ENCODE assay signal across 8 cellular contexts in genomic region chrX:53071604-53072417, GRCh38. TPM values are rescaled to one million over a fixed set of nuclear protein-coding genes. Genes with fewer than 3 reads are reported as not detected.
A peak's percentile ranks its signal among the peaks of the same experiment; 100 is the strongest.
DNase-seq lines count a peak whose midpoint lies in the region; ATAC-seq, FAIRE-seq and TF ChIP-seq lines count a peak whose summit lies in the region.

No MANE protein-coding gene starts in this region.

- no peaks in the 10 kb centered on the region for H3K27me3 Mint-ChIP-seq in CD8-positive, alpha-beta T cell (ENCODE audit: low read depth)
- no peaks in the 10 kb centered on the region for H3K27me3 Mint-ChIP-seq in activated CD8-positive, alpha-beta T cell treated with anti-CD3 and anti-CD28 coated beads for 36 hours

- peak; percentile 68 for TF ChIP-seq CTCF in CD8-positive, alpha-beta T cell (IDR thresholded peaks at IDR 0.05)
- peak; percentile 59 for TF ChIP-seq CTCF in activated CD8-positive, alpha-beta T cell treated with anti-CD3 and anti-CD28 coated beads for 36 hours (IDR thresholded peaks at IDR 0.05)
- peak; percentile 30 to 73 (median 61) for TF ChIP-seq CTCF in H1 (IDR thresholded peaks at IDR 0.05; ENCODE audit: control extremely low read depth in 1 of 3, insufficient read depth in 1 of 3, low read depth in 1 of 3, low read length in 3 of 3)

- no peak overlapping the region for H3K56ac ChIP-seq in H1 (replicated peaks; ENCODE audit: insufficient read length, low read depth, low read length)

- no peak overlapping the region for H2BK20ac ChIP-seq in H1 (ENCODE audit: low read length)

- H3K18ac ChIP-seq in H1 (ENCODE audit: extremely low read depth, low read length): no peak overlapping the region

- POLR2A ChIA-PET in CD8-positive, alpha-beta T cell (lab: Charles Lee): interaction anchor here (1.0 to 2.8 kb wide), 4 partner anchors 11 to 152 kb away, joined by 4 to 42 read pairs (median 7); partner anchors contain the start of gene TSPYL2
- POLR2A ChIA-PET in activated CD8-positive, alpha-beta T cell treated with anti-CD3 and anti-CD28 coated beads for 36 hours (lab: Charles Lee): interaction anchor here (0.9 to 1.0 kb wide), 4 partner anchors 10 to 120 kb away, joined by 3 to 7 read pairs (median 4); partner anchors contain the start of gene TSPYL2
- POLR2A ChIA-PET in H1 (lab: Charles Lee; ENCODE audit: partially characterized antibody): interaction anchor here (2.0 kb wide), 1 partner anchor 10 kb away, joined by 12 read pairs; the partner anchor contains the start of gene TSPYL2

- CTCF ChIA-PET in CD8-positive, alpha-beta T cell (lab: Charles Lee): interaction anchor here (0.7 to 2.8 kb wide), 8 partner anchors 10 to 76 kb away, joined by 3 to 20 read pairs (median 4); partner anchors contain the start of gene TSPYL2
- CTCF ChIA-PET in activated CD8-positive, alpha-beta T cell treated with anti-CD3 and anti-CD28 coated beads for 36 hours (lab: Charles Lee): interaction anchor here (0.8 to 2.1 kb wide), 8 partner anchors 10 to 117 kb away, joined by 3 to 20 read pairs (median 4); partner anchors contain the start of genes KANTR and TSPYL2
- CTCF ChIA-PET in H1 (lab: Charles Lee; ENCODE audit: partially characterized antibody): interaction anchor here (0.7 to 1.6 kb wide), 10 partner anchors 15 to 1579 kb away, joined by 3 to 7 read pairs (median 3); no protein-coding TSS in a partner anchor

- 11% methylated on average over 28 of the region's 31 CpGs; no CpG with 5 or more reads in 1 of the 2 experiments for WGBS in H1 (ENCODE audit: extremely low coverage in 1 of 2, insufficient coverage in 1 of 2, insufficient read length in 1 of 2, insufficient replicate concordance in 2 of 2, low coverage in 1 of 2, low lambda C conversion rate in 2 of 2, missing lambda C conversion rate in 1 of 2), 2 experiments

- H2AK5ac ChIP-seq in H1 (ENCODE audit: low read depth, low read length): no peak overlapping the region

- H2BK12ac ChIP-seq in H1 (ENCODE audit: low read depth, low read length): no peak overlapping the region

- no peak overlapping the region for H2BK120ac ChIP-seq in H1 (replicated peaks; ENCODE audit: low read depth, low read length)

- H3K9me3 Mint-ChIP-seq in CD8-positive, alpha-beta T cell: no peaks in the 10 kb centered on the region
- H3K9me3 Mint-ChIP-seq in activated CD8-positive, alpha-beta T cell treated with anti-CD3 and anti-CD28 coated beads for 36 hours: no peaks in the 10 kb centered on the region

- DNase-seq in CD8-positive, alpha-beta T cell: peak in 6 of 7 experiments; percentile 50 to 82 (median 66)
- peak; percentile 53 for DNase-seq in GM19238 (ENCODE audit: insufficient read length, low spot score)
- peak; percentile 69 for DNase-seq in NCI-H510A (lab: John Stamatoyannopoulos, UW)
- DNase-seq in activated CD8-positive, alpha-beta T cell treated with anti-CD3 and anti-CD28 coated beads for 36 hours: peak; percentile 74
- DNase-seq in H1 (ENCODE audit: low read depth in 1 of 2, low spot score in 2 of 2): no peak
- peak; percentile 73 for DNase-seq in midbrain (lab: John Stamatoyannopoulos, UW)
- DNase-seq in stimulated activated naive CD8-positive, alpha-beta T cell treated with anti-CD3 and anti-CD28 coated beads, Interleukin-15, Interleukin-2, amounts not matched to agents 100 U/mL and 50 U/mL, for 24 hours: peak; percentile 49

- H3K9ac ChIP-seq in H1 (replicated peaks in 1 of 4; ENCODE audit: extremely low read depth in 1 of 4, low read depth in 3 of 4, low read length in 3 of 4): no peak overlapping the region

- no peak overlapping the region for H4K8ac ChIP-seq in H1 (ENCODE audit: extremely low read depth, insufficient read depth, low read length)

- no peaks in the 10 kb centered on the region for H3K79me2 ChIP-seq in H1 (ENCODE audit: control insufficient read depth in 1 of 2, insufficient read depth in 2 of 2, low read length in 2 of 2)

- no peak overlapping the region for H2BK5ac ChIP-seq in H1 (ENCODE audit: low read depth, low read length)

- ATAC-seq in CD8-positive, alpha-beta T cell: peak; percentile 88
- peak; percentile 86 for ATAC-seq in HG03342 (IDR thresholded peaks at IDR 0.05; ENCODE audit: unreplicated experiment)
- ATAC-seq in activated CD8-positive, alpha-beta T cell treated with anti-CD3 and anti-CD28 coated beads for 36 hours: peak; percentile 83
- ATAC-seq in stimulated activated naive CD8-positive, alpha-beta T cell treated with anti-CD3 and anti-CD28 coated beads, Interleukin-15, Interleukin-2, amounts not matched to agents 100 U/mL and 50 U/mL, for 24 hours: peak; percentile 89

- no peak overlapping the region for H3K23ac ChIP-seq in H1 (ENCODE audit: insufficient read length)

- no peak overlapping the region for H3K4ac ChIP-seq in H1 (replicated peaks; ENCODE audit: insufficient read length, low read depth, low read length)

- no peak for TF ChIP-seq EP300 in H1 (IDR thresholded peaks at IDR 0.05; ENCODE audit: borderline replicate concordance in 1 of 2, low read depth in 2 of 2, low read length in 2 of 2)

- H3K27ac Mint-ChIP-seq in CD8-positive, alpha-beta T cell: peak overlapping the region; percentile 92
- peak overlapping the region; percentile 92 for H3K27ac Mint-ChIP-seq in activated CD8-positive, alpha-beta T cell treated with anti-CD3 and anti-CD28 coated beads for 36 hours

- H3K36me3 ChIP-seq in CD8-positive, alpha-beta T cell (ENCODE audit: insufficient read depth, low read length): no peaks in the 10 kb centered on the region
- no peaks in the 10 kb centered on the region for H3K36me3 ChIP-seq in H1 (ENCODE audit: control insufficient read depth in 2 of 4, insufficient read depth in 4 of 4, low read length in 3 of 4)

- intact Hi-C loops in CD8-positive, alpha-beta T cell (cut with DNase I, micrococcal nuclease): loop anchor here (1.0 to 10.0 kb wide), 4 partner anchors 10 to 363 kb away; partner anchors contain the start of genes HSD17B10 (in 1 of the 2) and TSPYL2 (in 1 of the 2)
- intact Hi-C loops in activated CD8-positive, alpha-beta T cell treated with anti-CD3 and anti-CD28 coated beads for 36 hours (cut with micrococcal nuclease): loop anchor here (2.0 kb wide), 1 partner anchor 17 kb away; no protein-coding TSS in a partner anchor

- H3K23me2 ChIP-seq in H1 (ENCODE audit: low read depth, low read length): peaks cover 3% of the 10 kb centered on the region; the same call in 1 of the 2 replicates

- FAIRE-seq in H1 (lab: Jason Lieb, UNC): peak; percentile 92

- H4K5ac ChIP-seq in H1 (ENCODE audit: insufficient read length, low read depth, low read length): peak overlapping the region; percentile 33

- H4K20me1 ChIP-seq in H1 (replicated peaks in 1 of 2; ENCODE audit: control insufficient read depth in 1 of 2, insufficient read depth in 2 of 2, low read length in 2 of 2): no peaks in the 10 kb centered on the region

- no peaks in the 10 kb centered on the region for H3K27me3 ChIP-seq in CD8-positive, alpha-beta T cell (ENCODE audit: insufficient read depth, low read length)
- no peaks in the 10 kb centered on the region for H3K27me3 ChIP-seq in H1 (replicated peaks in 1 of 4; ENCODE audit: control insufficient read depth in 3 of 4, extremely low read depth in 1 of 4, insufficient read depth in 3 of 4, low read length in 3 of 4)

- TF ChIP-seq RAD21 in H1 (IDR thresholded peaks at IDR 0.05 in 1 of 2, conservative IDR thresholded peaks at IDR 0.05 in 1 of 2; ENCODE audit: low read depth in 2 of 2, low read length in 2 of 2): peak; percentile 69 to 77

- H2AFZ ChIP-seq in H1 (ENCODE audit: low read length): 0 out of 2 replicates have a peak overlapping the region, but pooled peaks have one; percentile 77

- no peaks in the 10 kb centered on the region for H3K36me3 Mint-ChIP-seq in CD8-positive, alpha-beta T cell
- H3K36me3 Mint-ChIP-seq in activated CD8-positive, alpha-beta T cell treated with anti-CD3 and anti-CD28 coated beads for 36 hours (ENCODE audit: low read depth): no peaks in the 10 kb centered on the region

- peak overlapping the region; percentile 52 for H3K27ac ChIP-seq in CD8-positive, alpha-beta T cell (ENCODE audit: low read depth, low read length)
- H3K27ac ChIP-seq in H1 (ENCODE audit: low read depth, low read length): no peak overlapping the region

- no peak overlapping the region for H3K14ac ChIP-seq in H1 (ENCODE audit: insufficient read length)

- H2BK15ac ChIP-seq in H1 (ENCODE audit: low read length): no peak overlapping the region

- no peak for TF ChIP-seq POLR2A in H1 (IDR thresholded peaks at IDR 0.05; ENCODE audit: control extremely low read depth in 1 of 2, low read depth in 2 of 2, low read length in 2 of 2)

- H3K79me1 ChIP-seq in H1 (ENCODE audit: low read depth, low read length): no peaks in the 10 kb centered on the region

- no peaks in the 10 kb centered on the region for H3K9me3 ChIP-seq in CD8-positive, alpha-beta T cell (ENCODE audit: low read length)
- no peaks in the 10 kb centered on the region for H3K9me3 ChIP-seq in H1 (ENCODE audit: insufficient read depth in 2 of 2, low read depth in 1 of 2, low read length in 1 of 2)

- peaks cover 14% of the 10 kb centered on the region for H3K4me1 Mint-ChIP-seq in CD8-positive, alpha-beta T cell (ENCODE audit: low read depth)
- H3K4me1 Mint-ChIP-seq in activated CD8-positive, alpha-beta T cell treated with anti-CD3 and anti-CD28 coated beads for 36 hours (ENCODE audit: low read depth): peaks cover 12% of the 10 kb centered on the region

- H3K4me1 ChIP-seq in CD8-positive, alpha-beta T cell (ENCODE audit: insufficient read depth, low read length): peaks cover 6% of the 10 kb centered on the region
- peaks cover 0 to 5% (median 1%) of the 10 kb centered on the region in 4 experiments; a peak in 1 of 7 replicates for H3K4me1 ChIP-seq in H1 (replicated peaks in 1 of 4; ENCODE audit: control insufficient read depth in 3 of 4, insufficient read depth in 4 of 4, low read length in 3 of 4)

- peak overlapping the region; percentile 51 to 87 for H3K4me2 ChIP-seq in H1 (ENCODE audit: insufficient read depth in 1 of 2, low read depth in 2 of 2, low read length in 2 of 2)

- peak overlapping the region; percentile 89 for H3K4me3 Mint-ChIP-seq in CD8-positive, alpha-beta T cell
- peak overlapping the region; percentile 85 for H3K4me3 Mint-ChIP-seq in activated CD8-positive, alpha-beta T cell treated with anti-CD3 and anti-CD28 coated beads for 36 hours

- peak overlapping the region; percentile 40 for H4K91ac ChIP-seq in H1 (replicated peaks; ENCODE audit: insufficient read length, low read length)

- H3K4me3 ChIP-seq in CD8-positive, alpha-beta T cell (ENCODE audit: low read depth, low read length): peak overlapping the region; percentile 48
- H3K4me3 ChIP-seq in H1 (ENCODE audit: extremely low read depth in 1 of 4, insufficient read depth in 2 of 4, low read depth in 3 of 4, low read length in 4 of 4): peak overlapping the region; percentile 32 to 55 (median 38); a peak in 7 of 8 replicates

RNA-seq across cellular contexts. Expression of gene TSPYL2, which starts 10.4 kb away (rescaled TPM):
- 1,000 to 10,000 TPM in 1 of 2 experiments, 100 to 1,000 TPM in 1; 978 to 1,030 TPM for total RNA-seq in CD8-positive, alpha-beta T cell
- 10 to 100 TPM; 56.8 to 61.0 TPM for total RNA-seq in activated CD8-positive, alpha-beta T cell treated with anti-CD3 and anti-CD28 coated beads for 36 hours
- total RNA-seq in H1 (2021; fragmentation: NEBNext Ultra II Directional; extraction: Animal tissue kit (Norgen Biotek cat#: 25700)): 13.7 and 14.0 TPM in 2 replicates
- 13.4 and 13.7 TPM in 2 replicates for polyA plus RNA-seq in H1 (2011; rRNA removed)
- polyA plus RNA-seq in H1 (2011; cell fraction: cytosol; rRNA removed): 17.8 TPM
- 30.1 TPM for polyA plus RNA-seq in H1 (2011; cell fraction: nucleus; rRNA removed)
- 21.1 to 25.6 TPM (median 24.1 TPM) in 4 replicates for polyA plus RNA-seq in H1 (2012, experiment 1 of 2)
- 5.4 TPM for polyA plus RNA-seq in H1 (2012, experiment 2 of 2)
- polyA plus RNA-seq in H1 (2013, experiment 1 of 2): 16.7 TPM
- polyA plus RNA-seq in H1 (2013, experiment 2 of 2): 15.2 TPM
- polyA minus RNA-seq in H1 (2011; rRNA and poly(A)+ RNA removed): 7.3 and 9.6 TPM in 2 replicates
- 9.6 TPM for polyA minus RNA-seq in H1 (2011; cell fraction: cytosol; rRNA and poly(A)+ RNA removed)
- polyA minus RNA-seq in H1 (2011; cell fraction: nucleus; rRNA and poly(A)+ RNA removed): 10.6 TPM

RNA-seq across cellular contexts. Expression of gene KANTR, which starts 22.1 kb away (rescaled TPM):
- total RNA-seq in CD8-positive, alpha-beta T cell: 1 to 10 TPM; 7.7 to 8.6 TPM
- total RNA-seq in activated CD8-positive, alpha-beta T cell treated with anti-CD3 and anti-CD28 coated beads for 36 hours: 10 to 100 TPM; 11.1 to 11.7 TPM
- 7.5 and 9.5 TPM in 2 replicates for total RNA-seq in H1 (2021; fragmentation: NEBNext Ultra II Directional; extraction: Animal tissue kit (Norgen Biotek cat#: 25700))
- polyA plus RNA-seq in H1 (2011; rRNA removed): 5.9 and 7.7 TPM in 2 replicates
- 5.2 TPM for polyA plus RNA-seq in H1 (2011; cell fraction: cytosol; rRNA removed)
- polyA plus RNA-seq in H1 (2011; cell fraction: nucleus; rRNA removed): 40.0 TPM
- 3.5 to 6.6 TPM (median 4.6 TPM) in 4 replicates for polyA plus RNA-seq in H1 (2012, experiment 1 of 2)
- polyA plus RNA-seq in H1 (2012, experiment 2 of 2): 0.47 TPM
- polyA plus RNA-seq in H1 (2013, experiment 1 of 2): 5.5 TPM
- polyA plus RNA-seq in H1 (2013, experiment 2 of 2): 3.5 TPM
- 66.2 and 69.4 TPM in 2 replicates for polyA minus RNA-seq in H1 (2011; rRNA and poly(A)+ RNA removed)
- polyA minus RNA-seq in H1 (2011; cell fraction: cytosol; rRNA and poly(A)+ RNA removed): 15.3 TPM
- 96.4 TPM for polyA minus RNA-seq in H1 (2011; cell fraction: nucleus; rRNA and poly(A)+ RNA removed)

RNA-seq across cellular contexts. Expression of gene GPR173, which starts 23.2 kb away (rescaled TPM):
- under 1 TPM; 0.05 to 0.08 TPM for total RNA-seq in CD8-positive, alpha-beta T cell
- total RNA-seq in activated CD8-positive, alpha-beta T cell treated with anti-CD3 and anti-CD28 coated beads for 36 hours: under 1 TPM; 0.36 to 0.70 TPM
- 5.8 and 7.0 TPM in 2 replicates for total RNA-seq in H1 (2021; fragmentation: NEBNext Ultra II Directional; extraction: Animal tissue kit (Norgen Biotek cat#: 25700))
- polyA plus RNA-seq in H1 (2011; rRNA removed): 11.3 and 14.1 TPM in 2 replicates
- polyA plus RNA-seq in H1 (2011; cell fraction: cytosol; rRNA removed): 8.2 TPM
- polyA plus RNA-seq in H1 (2011; cell fraction: nucleus; rRNA removed): 18.3 TPM
- polyA plus RNA-seq in H1 (2012, experiment 1 of 2): 7.3 to 9.7 TPM (median 8.4 TPM) in 4 replicates
- 4.7 TPM for polyA plus RNA-seq in H1 (2012, experiment 2 of 2)
- 4.0 TPM for polyA plus RNA-seq in H1 (2013, experiment 1 of 2)
- polyA plus RNA-seq in H1 (2013, experiment 2 of 2): 3.6 TPM
- 8.0 and 8.8 TPM in 2 replicates for polyA minus RNA-seq in H1 (2011; rRNA and poly(A)+ RNA removed)
- polyA minus RNA-seq in H1 (2011; cell fraction: cytosol; rRNA and poly(A)+ RNA removed): 5.8 TPM
- polyA minus RNA-seq in H1 (2011; cell fraction: nucleus; rRNA and poly(A)+ RNA removed): 5.3 TPM

Comparison
In these comparisons a context has a peak if more than half of its experiments do, and no peak if none do; other contexts are left out.
1. DNase-seq: peak in CD8-positive, alpha-beta T cell (6 of 7), GM19238 (single experiment), NCI-H510A (single experiment), activated CD8-positive, alpha-beta T cell treated with anti-CD3 and anti-CD28 coated beads for 36 hours (single experiment), midbrain (single experiment) and stimulated activated naive CD8-positive, alpha-beta T cell treated with anti-CD3 and anti-CD28 coated beads, Interleukin-15, Interleukin-2, amounts not matched to agents 100 U/mL and 50 U/mL, for 24 hours (single experiment); none in H1 (0 of 2).
2. RNA of gene TSPYL2, which starts 10.4 kb away (total RNA-seq): 978 to 1,030 TPM in CD8-positive, alpha-beta T cell; 56.8 to 61.0 TPM in activated CD8-positive, alpha-beta T cell treated with anti-CD3 and anti-CD28 coated beads for 36 hours and 13.7 to 14.0 TPM in H1; every median in the first group is over 10 times any median in the second.
3. Peak in every context shown above with its lines, with median percentiles within 50 percentile points of each other: ATAC-seq and CTCF ChIP-seq.